ENCODE assay signal across 12 cellular contexts in genomic region chr15:68644088-68644904, GRCh38.
DNase-seq lines count a peak whose midpoint lies in the region; ATAC-seq and TF ChIP-seq lines count a peak whose summit lies in the region.
"Had no signal": no experiment of that assay in that cellular context is flagged by ENCODE, and none has a peak within 500 bp of the region (broad histone marks: within the 10 kb centered on the region; RNA-seq: fewer than 3 reads in every experiment).

No MANE protein-coding gene starts in this region.

- H3K4me3 ChIP-seq in AG04449 (ENCODE audit: low read depth, low read length), result no peak overlapping the region
- no peak overlapping the region for H3K4me3 ChIP-seq in H7 (ENCODE audit: insufficient read depth, low read depth, low read length)
- no peak overlapping the region for H3K4me3 ChIP-seq in brain microvascular endothelial cell (ENCODE audit: low read depth, low read length)

- H3K36me3 ChIP-seq in H7 (replicated peaks; ENCODE audit: control insufficient read depth, insufficient read depth, low read length) (no peaks in the 10 kb centered on the region), brain microvascular endothelial cell (replicated peaks) (no peaks in the 10 kb centered on the region)

- TF ChIP-seq CTCF in AG04449 (IDR thresholded peaks at IDR 0.05; ENCODE audit: insufficient read depth, low read length, missing control alignments) (peak; percentile 6), brain microvascular endothelial cell (IDR thresholded peaks at IDR 0.05; ENCODE audit: low read depth, low read length, missing control alignments) (peak; percentile 34), GM20000 (IDR thresholded peaks at IDR 0.05; ENCODE audit: extremely low read depth, missing control alignments) (no peak)

- POLR2A ChIA-PET in AG04449 (lab: Yijun Ruan, JAX), result no interaction called here

- in situ Hi-C loops in brain microvascular endothelial cell (cut with HindIII; ENCODE audit: low pct_ligation_motif_present, low sequenced_read_pairs), result no loop called here

- H3K27me3 ChIP-seq in H7 (ENCODE audit: control insufficient read depth, insufficient read depth, low read length), result no peaks in the 10 kb centered on the region
- H3K27me3 ChIP-seq in brain microvascular endothelial cell (replicated peaks), result no peaks in the 10 kb centered on the region

- CTCF ChIA-PET in AG04449 (lab: Yijun Ruan, JAX), result interaction anchor here (0.9 to 3.3 kb wide), 7 partner anchors 13 to 338 kb away, joined by 3 to 9 read pairs (median 4); no protein-coding TSS in a partner anchor

- H3K27ac ChIP-seq in brain microvascular endothelial cell, result no peak overlapping the region

- DNase-seq in AG04449 (ENCODE audit: low read depth, low spot score) (peak; percentile 31), H7 (peak; percentile 31), brain microvascular endothelial cell (peak; percentile 64), islet precursor cell (peak; percentile 40), GM20000 (ENCODE audit: low spot score) (no peak), GOT3 (lab: John Stamatoyannopoulos, UW) (no peak)
- DNase-seq in activated CD4-positive, alpha-beta T cell treated with anti-CD3 and anti-CD28 coated beads for 48 hours, result no peak
- DNase-seq: DMS79; effector CD8-positive, alpha-beta T cell; NCI-H524; T-helper 2 cell had no signal

- no peak for ATAC-seq in GM18498 (IDR thresholded peaks at IDR 0.05; ENCODE audit: unreplicated experiment)

Comparison
In these comparisons a context has a peak if more than half of its experiments do, and no peak if none do; other contexts are left out.
1. DNase-seq: peak in AG04449 (single experiment), H7 (single experiment), brain microvascular endothelial cell (single experiment) and islet precursor cell (single experiment); none in GM20000 (single experiment), GOT3 (single experiment) and activated CD4-positive, alpha-beta T cell treated with anti-CD3 and anti-CD28 coated beads for 48 hours (single experiment).